ENCODE assay signal across 17 cellular contexts in the genomic region with DNA sequence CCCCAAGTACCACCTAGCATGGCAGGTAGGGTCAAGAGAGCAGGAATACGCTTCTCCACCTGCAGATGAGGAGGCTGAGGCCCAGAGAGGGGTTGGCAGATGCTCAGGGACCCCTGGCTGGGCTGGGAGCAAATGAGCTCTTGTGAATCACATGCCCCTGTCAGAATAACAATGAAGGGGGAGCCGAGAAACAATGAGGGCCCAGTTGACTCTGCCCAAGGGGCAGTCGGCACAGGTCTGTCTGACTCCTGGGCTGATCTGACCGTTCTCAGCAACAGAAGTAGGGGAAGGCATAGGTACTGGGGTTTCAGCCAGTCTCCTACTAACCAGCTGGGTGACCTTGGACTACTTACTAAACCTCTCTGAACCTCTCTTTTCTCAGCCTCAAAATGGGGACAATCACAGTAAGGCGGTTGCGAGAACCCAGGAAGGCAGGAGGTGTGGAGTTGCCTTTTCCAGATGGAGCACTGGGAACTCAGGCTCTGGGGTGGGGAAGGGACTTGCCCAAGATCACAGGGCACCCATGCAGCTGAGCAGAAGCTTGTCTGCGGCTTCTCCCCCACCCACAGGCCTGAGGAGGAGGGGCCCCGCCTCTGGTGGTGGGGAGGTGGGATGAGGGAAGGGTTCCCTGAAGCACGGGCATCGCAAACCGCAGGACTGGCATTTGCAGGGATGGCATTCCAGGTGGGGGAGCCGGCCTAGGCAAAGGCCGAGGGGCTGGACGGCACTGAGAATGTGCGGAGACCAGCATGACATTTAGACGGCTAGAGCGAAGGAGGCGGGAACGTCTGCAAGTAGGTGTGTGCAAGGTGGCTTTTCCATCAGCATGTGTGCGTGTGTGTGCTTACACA.
"Had no signal": no experiment of that assay in that cellular context is flagged by ENCODE, and none has a peak within 500 bp of the region (broad histone marks: within the 10 kb centered on the region; RNA-seq: fewer than 3 reads in every experiment).

No MANE protein-coding gene starts in this region.

- DNase-seq: activated B cell treated with CpG ODN at 0.5 μM for 24 hours; activated CD4-positive, alpha-beta memory T cell treated with anti-CD3 and anti-CD28 coated beads, Interleukin-2, amount 10 ng/mL, durations not matched to agents 7 days and 5 days; activated CD4-positive, alpha-beta T cell treated with anti-CD3 and anti-CD28 coated beads for 48 hours; activated CD8-positive, alpha-beta memory T cell treated with anti-CD3 and anti-CD28 coated beads, Interleukin-2, amount 10 ng/mL, durations not matched to agents 7 days and 5 days; activated naive CD4-positive, alpha-beta T cell treated with anti-CD3 and anti-CD28 coated beads for 36 hours; body of pancreas; caudate nucleus; dorsolateral prefrontal cortex; left lung; midbrain; spleen; stimulated activated naive B cell treated with anti-CD40 and anti-IgM and Interleukin-4, amounts not matched to agents 10 μg/mL and 1 μg/mL and 100 μg/mL, for 72 hours; upper lobe of right lung had no signal

- H3K36me3 ChIP-seq: left lung, spleen, upper lobe of right lung had no signal

- H3K27ac Mint-ChIP-seq: activated B cell treated with CpG ODN at 0.5 μM for 24 hours; activated CD4-positive, alpha-beta memory T cell treated with anti-CD3 and anti-CD28 coated beads, Interleukin-2, amount 10 ng/mL, durations not matched to agents 7 days and 5 days; activated CD8-positive, alpha-beta memory T cell treated with anti-CD3 and anti-CD28 coated beads, Interleukin-2, amount 10 ng/mL, durations not matched to agents 7 days and 5 days; activated naive CD4-positive, alpha-beta T cell treated with anti-CD3 and anti-CD28 coated beads for 36 hours; activated T-helper 2 cell treated with anti-CD3 and anti-CD28 coated beads, Interferon-gamma antibody, Interleukin-2, Interleukin-4, amounts not matched to agents 10 μg/mL and 5 μg/mL and 100 μg/mL, durations not matched to agents 14 hours and 24 hours and 36 hours; stimulated activated naive B cell treated with anti-CD40 and anti-IgM and Interleukin-4, amounts not matched to agents 10 μg/mL and 1 μg/mL and 100 μg/mL, for 72 hours had no signal

- H3K9me3 ChIP-seq: body of pancreas, left lung, spleen, upper lobe of right lung had no signal

- H3K36me3 Mint-ChIP-seq: activated CD8-positive, alpha-beta memory T cell treated with anti-CD3 and anti-CD28 coated beads, Interleukin-2, amount 10 ng/mL, durations not matched to agents 7 days and 5 days; stimulated activated naive B cell treated with anti-CD40 and anti-IgM and Interleukin-4, amounts not matched to agents 10 μg/mL and 1 μg/mL and 100 μg/mL, for 72 hours had no signal

- H3K4me3 ChIP-seq: body of pancreas, dorsolateral prefrontal cortex, hepatocyte, left lung, spleen, upper lobe of right lung had no signal

- H3K4me1 Mint-ChIP-seq: activated B cell treated with CpG ODN at 0.5 μM for 24 hours; activated CD4-positive, alpha-beta memory T cell treated with anti-CD3 and anti-CD28 coated beads, Interleukin-2, amount 10 ng/mL, durations not matched to agents 7 days and 5 days; activated CD8-positive, alpha-beta memory T cell treated with anti-CD3 and anti-CD28 coated beads, Interleukin-2, amount 10 ng/mL, durations not matched to agents 7 days and 5 days; stimulated activated naive B cell treated with anti-CD40 and anti-IgM and Interleukin-4, amounts not matched to agents 10 μg/mL and 1 μg/mL and 100 μg/mL, for 72 hours had no signal

- H2AFZ ChIP-seq: hepatocyte had no signal

- H3K9me3 Mint-ChIP-seq: activated B cell treated with CpG ODN at 0.5 μM for 24 hours; activated CD4-positive, alpha-beta memory T cell treated with anti-CD3 and anti-CD28 coated beads, Interleukin-2, amount 10 ng/mL, durations not matched to agents 7 days and 5 days; activated naive CD4-positive, alpha-beta T cell treated with anti-CD3 and anti-CD28 coated beads for 36 hours; activated T-helper 2 cell treated with anti-CD3 and anti-CD28 coated beads, Interferon-gamma antibody, Interleukin-2, Interleukin-4, amounts not matched to agents 10 μg/mL and 5 μg/mL and 100 μg/mL, durations not matched to agents 14 hours and 24 hours and 36 hours; stimulated activated naive B cell treated with anti-CD40 and anti-IgM and Interleukin-4, amounts not matched to agents 10 μg/mL and 1 μg/mL and 100 μg/mL, for 72 hours had no signal

- H3K27me3 Mint-ChIP-seq: activated CD4-positive, alpha-beta memory T cell treated with anti-CD3 and anti-CD28 coated beads, Interleukin-2, amount 10 ng/mL, durations not matched to agents 7 days and 5 days; activated CD8-positive, alpha-beta memory T cell treated with anti-CD3 and anti-CD28 coated beads, Interleukin-2, amount 10 ng/mL, durations not matched to agents 7 days and 5 days had no signal

- FAIRE-seq: colon, TTC549 had no signal

- H3K27me3 ChIP-seq: body of pancreas, dorsolateral prefrontal cortex, hepatocyte, upper lobe of right lung had no signal

- H3K4me3 Mint-ChIP-seq: activated B cell treated with CpG ODN at 0.5 μM for 24 hours; activated CD4-positive, alpha-beta memory T cell treated with anti-CD3 and anti-CD28 coated beads, Interleukin-2, amount 10 ng/mL, durations not matched to agents 7 days and 5 days; activated CD8-positive, alpha-beta memory T cell treated with anti-CD3 and anti-CD28 coated beads, Interleukin-2, amount 10 ng/mL, durations not matched to agents 7 days and 5 days; activated naive CD4-positive, alpha-beta T cell treated with anti-CD3 and anti-CD28 coated beads for 36 hours; stimulated activated naive B cell treated with anti-CD40 and anti-IgM and Interleukin-4, amounts not matched to agents 10 μg/mL and 1 μg/mL and 100 μg/mL, for 72 hours had no signal

- H3K79me2 ChIP-seq: hepatocyte had no signal

- H3K4me1 ChIP-seq: body of pancreas, left lung, spleen, upper lobe of right lung had no signal

- H3K27ac ChIP-seq: body of pancreas, hepatocyte, left lung, spleen, upper lobe of right lung had no signal

- H3K4me2 ChIP-seq: hepatocyte had no signal

- ATAC-seq: activated CD8-positive, alpha-beta memory T cell treated with anti-CD3 and anti-CD28 coated beads, Interleukin-2, amount 10 ng/mL, durations not matched to agents 7 days and 5 days; body of pancreas; left lung; stimulated activated naive B cell treated with anti-CD40 and anti-IgM and Interleukin-4, amounts not matched to agents 10 μg/mL and 1 μg/mL and 100 μg/mL, for 72 hours; upper lobe of right lung had no signal
